11 cellular contexts compared by ENCODE assay signal in the genomic region with DNA sequence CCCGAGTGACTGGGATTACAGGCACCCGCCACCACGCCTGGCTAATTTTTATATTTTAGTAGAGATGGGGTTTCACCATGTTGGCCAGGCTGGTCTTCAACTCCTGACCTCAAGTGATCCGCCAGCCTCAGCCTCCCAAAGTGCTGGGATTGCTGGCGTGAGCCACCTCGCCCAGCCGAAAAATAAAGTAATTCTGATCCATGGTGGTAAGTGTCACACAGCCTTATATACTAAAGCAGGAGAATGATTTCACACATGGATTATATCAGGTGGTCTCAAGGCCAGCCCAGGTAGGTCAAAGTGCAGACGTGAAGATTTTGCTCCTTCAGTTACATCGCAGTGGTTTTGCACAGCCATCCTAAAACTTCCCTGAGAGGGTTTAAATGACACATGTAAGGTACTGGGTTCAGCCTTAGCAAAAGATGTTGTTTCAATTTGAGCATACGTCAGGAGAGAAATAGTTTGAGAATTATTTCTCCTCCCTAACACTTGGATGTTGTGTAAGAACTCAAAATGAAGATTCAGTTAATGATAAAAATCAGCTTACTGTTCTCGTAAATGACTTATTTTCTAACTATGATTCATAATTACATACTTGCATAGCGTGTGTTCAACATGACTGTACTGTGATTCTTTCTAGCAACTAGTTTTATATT.
A peak's percentile ranks its signal among the peaks of the same experiment; 100 is the strongest.
DNase-seq lines count a peak whose midpoint lies in the region; ATAC-seq and TF ChIP-seq lines count a peak whose summit lies in the region.
"Had no signal": no experiment of that assay in that cellular context is flagged by ENCODE, and none has a peak within 500 bp of the region (broad histone marks: within the 10 kb centered on the region; RNA-seq: fewer than 3 reads in every experiment).

No MANE protein-coding gene starts in this region.

- H3K36me3 ChIP-seq in SK-N-SH (replicated peaks in 1 of 2; ENCODE audit: control insufficient read depth in 1 of 2, insufficient read depth in 2 of 2, low read length in 1 of 2), result no peaks in the 10 kb centered on the region
- H3K36me3 ChIP-seq in spleen, result no peaks in the 10 kb centered on the region
- H3K36me3 ChIP-seq: BLaER1 treated with 17β-estradiol and CSF1 and Interleukin-3, amounts not matched to agents 10 nM and 100 nM had no signal

- peak in 1 of 2 experiments; percentile 89; a peak in 2 of 4 replicates for TF ChIP-seq EP300 in SK-N-SH (IDR thresholded peaks at IDR 0.05; ENCODE audit: borderline replicate concordance in 1 of 2, low read depth in 1 of 2, low read length in 1 of 2)

- peaks cover 6% of the 10 kb centered on the region for H3K36me3 Mint-ChIP-seq in central memory CD8-positive, alpha-beta T cell (ENCODE audit: insufficient read depth)
- no peaks in the 10 kb centered on the region for H3K36me3 Mint-ChIP-seq in progenitor cell of endocrine pancreas (ENCODE audit: insufficient read depth)

- peak overlapping the region; percentile 56; the same call in 1 of the 2 replicates for H2AFZ ChIP-seq in SK-N-SH (ENCODE audit: low read depth)

- peak overlapping the region; percentile 66 for H3K4me2 ChIP-seq in SK-N-SH
- H3K4me2 ChIP-seq: BLaER1 treated with 17β-estradiol and CSF1 and Interleukin-3, amounts not matched to agents 10 nM and 100 nM had no signal

- H3F3A ChIP-seq in SK-N-SH (replicated peaks; ENCODE audit: insufficient read depth), result peaks cover 36% of the 10 kb centered on the region

- peak overlapping the region; percentile 50; the same call in 1 of the 2 replicates for H3K9ac ChIP-seq in SK-N-SH
- H3K9ac ChIP-seq: BLaER1 treated with 17β-estradiol and CSF1 and Interleukin-3, amounts not matched to agents 10 nM and 100 nM had no signal

- H3K27ac ChIP-seq in SK-N-SH (ENCODE audit: low read depth in 2 of 2, low read length in 1 of 2) (peak overlapping the region in 1 of 2 experiments; percentile 89; a peak in 3 of 4 replicates), spleen (peak overlapping the region in 6 of 8 donors; percentile 22 to 92 (median 80))

- ATAC-seq in central memory CD8-positive, alpha-beta T cell (replicated peaks; ENCODE audit: extremely low read depth, poor library complexity, severe bottlenecking), result peak; percentile 33

- peak; percentile 52 for DNase-seq in activated CD4-positive, alpha-beta T cell treated with anti-CD3 and anti-CD28 coated beads for 48 hours
- DNase-seq in activated CD4-positive, alpha-beta T cell treated with anti-CD3 and anti-CD28 coated beads, Interleukin-2, amount 50 U/mL, for 1 hour, result no peak
- DNase-seq in SK-N-SH (no peak), spleen (peak; percentile 60), progenitor cell of endocrine pancreas (ENCODE audit: low spot score, unreplicated experiment) (no peak), SHP77 treated with DMSO at 0.1 percent for 48 hours (lab: John Stamatoyannopoulos, UW) (no peak), activated gamma-delta T cell treated with Interleukin-2 at 50 U/mL for 16 hours (no peak)
- no peak for DNase-seq in central memory CD8-positive, alpha-beta T cell (ENCODE audit: low spot score in 2 of 2)
- DNase-seq: amygdala had no signal

- peaks cover under 1% of the 10 kb centered on the region for H3K9me3 Mint-ChIP-seq in central memory CD8-positive, alpha-beta T cell
- H3K9me3 Mint-ChIP-seq in progenitor cell of endocrine pancreas (ENCODE audit: low read depth), result no peaks in the 10 kb centered on the region
- H3K9me3 Mint-ChIP-seq: neural crest cell had no signal

- no peak overlapping the region for H3K4me3 ChIP-seq in SK-N-SH (ENCODE audit: low read depth in 2 of 2, low read length in 1 of 2)
- H3K4me3 ChIP-seq in spleen, result peak overlapping the region in 1 of 8 donors; percentile 11
- H3K4me3 ChIP-seq: BLaER1 treated with 17β-estradiol and CSF1 and Interleukin-3, amounts not matched to agents 10 nM and 100 nM had no signal

- no peaks in the 10 kb centered on the region for H3K9me3 ChIP-seq in SK-N-SH
- no peaks in the 10 kb centered on the region for H3K9me3 ChIP-seq in spleen

- H3K27me3 Mint-ChIP-seq in central memory CD8-positive, alpha-beta T cell, result no peaks in the 10 kb centered on the region
- peaks cover 3% of the 10 kb centered on the region for H3K27me3 Mint-ChIP-seq in progenitor cell of endocrine pancreas

- no peak for TF ChIP-seq CTCF in SK-N-SH (IDR thresholded peaks at IDR 0.05)
- no peak for TF ChIP-seq CTCF in spleen (IDR thresholded peaks at IDR 0.05 in 8 of 11, conservative IDR thresholded peaks at IDR 0.05 in 3 of 11)
- TF ChIP-seq CTCF in progenitor cell of endocrine pancreas (IDR thresholded peaks at IDR 0.05; ENCODE audit: unreplicated experiment), result no peak

- CTCF ChIA-PET in SK-N-SH (lab: Yijun Ruan, JAX), result no interaction called here

- POLR2A ChIA-PET in SK-N-SH (lab: Yijun Ruan, JAX), result no interaction called here

- H3K79me2 ChIP-seq in SK-N-SH (ENCODE audit: insufficient read depth), result no peaks in the 10 kb centered on the region

- no peaks in the 10 kb centered on the region for H3K27me3 ChIP-seq in SK-N-SH (ENCODE audit: insufficient read depth)
- H3K27me3 ChIP-seq in spleen (replicated peaks in 1 of 7), result no peaks in the 10 kb centered on the region
- H3K27me3 ChIP-seq: BLaER1 treated with 17β-estradiol and CSF1 and Interleukin-3, amounts not matched to agents 10 nM and 100 nM had no signal

- intact Hi-C loops in spleen (cut with DNase I; ENCODE audit: low total_unique reads), result no loop called here

- H3K4me3 Mint-ChIP-seq in central memory CD8-positive, alpha-beta T cell, result peak overlapping the region; percentile 69
- no peak overlapping the region for H3K4me3 Mint-ChIP-seq in progenitor cell of endocrine pancreas (ENCODE audit: low read depth)
- H3K4me3 Mint-ChIP-seq: neural crest cell had no signal

- H3K9me2 ChIP-seq in SK-N-SH, result no peaks in the 10 kb centered on the region

- no peak for TF ChIP-seq POLR2A in spleen (IDR thresholded peaks at IDR 0.05)

- H3K27ac Mint-ChIP-seq in central memory CD8-positive, alpha-beta T cell (ENCODE audit: low read depth), result peak overlapping the region; percentile 90
- H3K27ac Mint-ChIP-seq in progenitor cell of endocrine pancreas, result no peak overlapping the region

- no peaks in the 10 kb centered on the region for H4K20me1 ChIP-seq in SK-N-SH (ENCODE audit: insufficient read depth)
- H4K20me1 ChIP-seq: BLaER1 treated with 17β-estradiol and CSF1 and Interleukin-3, amounts not matched to agents 10 nM and 100 nM had no signal

- H3K4me1 Mint-ChIP-seq in central memory CD8-positive, alpha-beta T cell, result peaks cover 44% of the 10 kb centered on the region
- no peaks in the 10 kb centered on the region for H3K4me1 Mint-ChIP-seq in progenitor cell of endocrine pancreas (ENCODE audit: low read depth)
- H3K4me1 Mint-ChIP-seq: neural crest cell had no signal

- H3K4me1 ChIP-seq in SK-N-SH (ENCODE audit: control insufficient read depth in 1 of 2, insufficient read depth in 2 of 2, low read depth in 1 of 2, low read length in 1 of 2) (peaks cover 0 to 39% of the 10 kb centered on the region in 2 experiments; a peak in 3 of 4 replicates), spleen (peaks cover 23 to 71% (median 52%) of the 10 kb centered on the region in 6 donors)

- WGBS in SK-N-SH (ENCODE audit: low lambda C conversion rate), result 70% methylated on average over 12 of the region's 12 CpGs
- 73 to 85% (median 78%) methylated on average over 12 of the region's 12 CpGs for WGBS in spleen, 5 donors

- no peak for TF ChIP-seq RAD21 in SK-N-SH (IDR thresholded peaks at IDR 0.05; ENCODE audit: low read length)

TF ChIP-seq in SK-N-SH, 30 proteins besides CTCF, POLR2A, EP300 and RAD21 (continues in another document):
- TF ChIP-seq SMC3 (IDR thresholded peaks at IDR 0.05; ENCODE audit: low read depth, low read length), result no peak
- no peak for TF ChIP-seq RFX5 (IDR thresholded peaks at IDR 0.05; ENCODE audit: low read length)
- no peak for TF ChIP-seq MXI1 (IDR thresholded peaks at IDR 0.05; ENCODE audit: low read depth, low read length)
- TF ChIP-seq, protein P1, sequence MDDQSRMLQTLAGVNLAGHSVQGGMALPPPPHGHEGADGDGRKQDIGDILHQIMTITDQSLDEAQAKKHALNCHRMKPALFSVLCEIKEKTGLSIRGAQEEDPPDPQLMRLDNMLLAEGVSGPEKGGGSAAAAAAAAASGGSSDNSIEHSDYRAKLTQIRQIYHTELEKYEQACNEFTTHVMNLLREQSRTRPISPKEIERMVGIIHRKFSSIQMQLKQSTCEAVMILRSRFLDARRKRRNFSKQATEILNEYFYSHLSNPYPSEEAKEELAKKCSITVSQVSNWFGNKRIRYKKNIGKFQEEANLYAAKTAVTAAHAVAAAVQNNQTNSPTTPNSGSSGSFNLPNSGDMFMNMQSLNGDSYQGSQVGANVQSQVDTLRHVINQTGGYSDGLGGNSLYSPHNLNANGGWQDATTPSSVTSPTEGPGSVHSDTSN (IDR thresholded peaks at IDR 0.05), result peak; percentile 35; the same call in 1 of the 2 replicates
- no peak for TF ChIP-seq REST (IDR thresholded peaks at IDR 0.05; ENCODE audit: low read depth, low read length)
- TF ChIP-seq TEAD4 (IDR thresholded peaks at IDR 0.05; ENCODE audit: borderline replicate concordance, insufficient read depth), result peak; percentile 64; the same call in 1 of the 2 replicates
- peak; percentile 37; the same call in 1 of the 2 replicates for TF ChIP-seq RXRA (IDR thresholded peaks at IDR 0.05; ENCODE audit: borderline replicate concordance, low read depth)
- peak; percentile 86 for TF ChIP-seq JUND (IDR thresholded peaks at IDR 0.05)
- TF ChIP-seq GATA2 (CRISPR knock-in tag; IDR thresholded peaks at IDR 0.05), result no peak

Comparison
In these comparisons a context has a peak if more than half of its experiments do, and no peak if none do; other contexts are left out.
1. DNase-seq: peak in activated CD4-positive, alpha-beta T cell treated with anti-CD3 and anti-CD28 coated beads for 48 hours (single experiment) and spleen (single experiment); none in activated CD4-positive, alpha-beta T cell treated with anti-CD3 and anti-CD28 coated beads, Interleukin-2, amount 50 U/mL, for 1 hour (single experiment), SK-N-SH (single experiment), central memory CD8-positive, alpha-beta T cell (0 of 2), progenitor cell of endocrine pancreas (single experiment), SHP77 treated with DMSO at 0.1 percent for 48 hours (single experiment) and activated gamma-delta T cell treated with Interleukin-2 at 50 U/mL for 16 hours (single experiment).